10 cellular contexts compared by ENCODE assay signal in the genomic region with DNA sequence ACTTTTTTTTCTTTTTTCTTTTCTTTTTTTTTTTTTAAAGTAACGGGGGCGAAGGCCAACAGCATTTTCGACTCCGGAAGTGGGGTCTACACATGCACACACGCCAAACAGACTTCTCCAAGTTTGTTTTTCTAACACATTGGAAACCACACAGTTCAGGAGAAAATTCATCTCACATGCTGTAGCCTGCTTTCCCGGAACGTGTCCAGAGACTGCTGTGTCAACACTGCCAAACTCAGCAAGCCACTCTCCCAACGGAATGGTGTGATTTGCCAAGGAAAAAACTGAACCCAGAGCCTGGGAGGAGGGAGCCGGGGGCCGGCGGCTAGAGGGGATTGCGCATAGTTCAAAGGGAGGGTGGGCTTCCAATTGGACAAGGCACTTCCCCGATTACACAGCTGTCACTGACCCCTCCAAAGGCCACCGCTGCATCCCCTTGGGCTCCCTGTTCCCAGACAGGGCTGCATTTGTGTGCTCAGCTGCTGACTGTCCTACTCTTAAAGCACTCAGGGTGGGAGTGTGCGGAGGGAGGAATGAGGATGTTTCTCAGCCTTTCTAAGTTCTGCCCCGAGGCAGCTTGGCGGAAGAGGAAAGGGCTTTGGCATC.
DNase-seq lines count a peak whose midpoint lies in the region; ATAC-seq, FAIRE-seq and TF ChIP-seq lines count a peak whose summit lies in the region.
"Had no signal": no experiment of that assay in that cellular context is flagged by ENCODE, and none has a peak within 500 bp of the region (broad histone marks: within the 10 kb centered on the region; RNA-seq: fewer than 3 reads in every experiment).

No MANE protein-coding gene starts in this region.

- H3K9me3 ChIP-seq in HepG2 (ENCODE audit: low read length): no peaks in the 10 kb centered on the region
- no peaks in the 10 kb centered on the region for H3K9me3 ChIP-seq in subcutaneous abdominal adipose tissue (ENCODE audit: control insufficient read depth in 5 of 5, low read length in 5 of 5)

- peak overlapping the region; percentile 68 for H3K4me2 ChIP-seq in HepG2 (ENCODE audit: low read depth, low read length)

- TF ChIP-seq RAD21 in HepG2 (CRISPR knock-in tag; IDR thresholded peaks at IDR 0.05): no peak

- H4K20me1 ChIP-seq in HepG2 (ENCODE audit: insufficient read depth, low read length): no peaks in the 10 kb centered on the region

- peak overlapping the region; percentile 96 for H2AFZ ChIP-seq in HepG2 (ENCODE audit: low read length)

- no peak for TF ChIP-seq POLR2A in HepG2 (IDR thresholded peaks at IDR 0.05; ENCODE audit: insufficient read depth in 1 of 2, low read depth in 2 of 2, low read length in 2 of 2)

- POLR2A ChIA-PET in HepG2 (lab: Yijun Ruan, JAX): no interaction called here

- H3K9me3 Mint-ChIP-seq in stimulated activated effector memory CD8-positive, alpha-beta T cell treated with anti-CD3 and anti-CD28 coated beads, Interleukin-12 subunit alpha, Interleukin-12 subunit beta, amount 100 ng/mL, for 72 hours: no peaks in the 10 kb centered on the region

- peak overlapping the region; percentile 76 to 86 for H3K27ac ChIP-seq in coronary artery
- no peak overlapping the region for H3K27ac ChIP-seq in HepG2 (ENCODE audit: extremely low read length, insufficient read depth, low read length)
- H3K27ac ChIP-seq in subcutaneous abdominal adipose tissue (ENCODE audit: low read depth, low read length): peak overlapping the region; percentile 58

- CTCF ChIA-PET in HepG2 (lab: Yijun Ruan, JAX; ENCODE audit: low intra/inter-chr PET ratio, low total read pairs): no interaction called here

- TF ChIP-seq EP300 in HepG2 (IDR thresholded peaks at IDR 0.05; ENCODE audit: low read depth in 2 of 2, low read length in 2 of 2): no peak
- TF ChIP-seq EP300 in HepG2 (CRISPR knock-in tag; IDR thresholded peaks at IDR 0.05; ENCODE audit: borderline replicate concordance): no peak

- in situ Hi-C loops in HepG2 (cut with HindIII; ENCODE audit: extremely low pct_ligation_motif_present, low pct_unique_long_range_greater_than_20kb): no loop called here

- H3K9ac ChIP-seq in HepG2 (ENCODE audit: insufficient read depth, low read depth, low read length) (no peak overlapping the region), subcutaneous abdominal adipose tissue (ENCODE audit: low read length in 5 of 5) (peak overlapping the region in 3 of 5 donors; percentile 32 to 39 (median 35))

- no peak overlapping the region for H3K27ac Mint-ChIP-seq in stimulated activated effector memory CD8-positive, alpha-beta T cell treated with anti-CD3 and anti-CD28 coated beads, Interleukin-12 subunit alpha, Interleukin-12 subunit beta, amount 100 ng/mL, for 72 hours

- H3K4me3 Mint-ChIP-seq in stimulated activated effector memory CD8-positive, alpha-beta T cell treated with anti-CD3 and anti-CD28 coated beads, Interleukin-12 subunit alpha, Interleukin-12 subunit beta, amount 100 ng/mL, for 72 hours: no peak overlapping the region

- H3K79me2 ChIP-seq in HepG2 (ENCODE audit: insufficient read depth, low read length): no peaks in the 10 kb centered on the region

- intact Hi-C loops in HepG2 (cut with micrococcal nuclease; ENCODE audit: unreplicated experiment): loop anchor here (5.0 kb wide), 1 partner anchor 416 kb away; a partner anchor contains a TSS

- TF ChIP-seq CTCF in coronary artery (IDR thresholded peaks at IDR 0.05): no peak
- TF ChIP-seq CTCF in HepG2 (CRISPR knock-in tag; IDR thresholded peaks at IDR 0.05): no peak

- H3K27me3 ChIP-seq in HepG2 (ENCODE audit: control insufficient read depth in 1 of 2, insufficient read depth in 2 of 2, low read length in 2 of 2): peaks cover 0 to 12% of the 10 kb centered on the region in 2 experiments; a peak in 1 of 5 replicates
- peaks cover 0 to 3% (median 0%) of the 10 kb centered on the region in 5 donors for H3K27me3 ChIP-seq in subcutaneous abdominal adipose tissue (ENCODE audit: control insufficient read depth in 5 of 5, insufficient read depth in 4 of 5, low read length in 5 of 5)

- BruUV-seq in HepG2 (replicated peaks; lab: Mats Ljungman, UMichigan): no TSS peak

- FAIRE-seq in HepG2 (lab: Jason Lieb, UNC): no peak
- FAIRE-seq: urothelium cell line had no signal

- DNase-seq in NCI-H2029 (lab: John Stamatoyannopoulos, UW) (peak; percentile 72), coronary artery (ENCODE audit: low spot score) (no peak), HepG2 (ENCODE audit: low spot score) (no peak)
- DNase-seq in activated CD4-positive, alpha-beta T cell treated with anti-CD3 and anti-CD28 coated beads, Interleukin-2, amount 50 U/mL, for 1 hour: no peak
- DNase-seq in activated naive CD4-positive, alpha-beta T cell treated with anti-CD3 and anti-CD28 coated beads, Interleukin-2, amount 50 U/mL, for 16 hours: no peak
- no peak for DNase-seq in stimulated activated naive CD4-positive, alpha-beta T cell (lab: John Stamatoyannopoulos, UW)
- DNase-seq in stimulated activated effector memory CD8-positive, alpha-beta T cell treated with anti-CD3 and anti-CD28 coated beads, Interleukin-12 subunit alpha, Interleukin-12 subunit beta, amount 100 ng/mL, for 72 hours (ENCODE audit: low spot score in 2 of 2): no peak
- DNase-seq: RPMI8226 had no signal

- ATAC-seq in HepG2: peak; percentile 32
- no peak for ATAC-seq in stimulated activated effector memory CD8-positive, alpha-beta T cell treated with anti-CD3 and anti-CD28 coated beads, Interleukin-12 subunit alpha, Interleukin-12 subunit beta, amount 100 ng/mL, for 72 hours

- H3K36me3 ChIP-seq in HepG2 (replicated peaks in 1 of 2; ENCODE audit: control insufficient read depth in 1 of 2, insufficient read depth in 2 of 2, low read length in 2 of 2) (no peaks in the 10 kb centered on the region), subcutaneous abdominal adipose tissue (ENCODE audit: control insufficient read depth in 5 of 5, insufficient read depth in 5 of 5, low read length in 5 of 5) (no peaks in the 10 kb centered on the region)

- H3K36me3 Mint-ChIP-seq in stimulated activated effector memory CD8-positive, alpha-beta T cell treated with anti-CD3 and anti-CD28 coated beads, Interleukin-12 subunit alpha, Interleukin-12 subunit beta, amount 100 ng/mL, for 72 hours: no peaks in the 10 kb centered on the region

- H3K4me1 ChIP-seq in HepG2 (ENCODE audit: insufficient read depth, low read length) (peaks cover 21% of the 10 kb centered on the region), subcutaneous abdominal adipose tissue (ENCODE audit: control insufficient read depth in 5 of 5, insufficient read depth in 5 of 5, low read length in 5 of 5) (peaks cover 4 to 31% (median 24%) of the 10 kb centered on the region in 5 donors)

- H3K4me1 Mint-ChIP-seq in stimulated activated effector memory CD8-positive, alpha-beta T cell treated with anti-CD3 and anti-CD28 coated beads, Interleukin-12 subunit alpha, Interleukin-12 subunit beta, amount 100 ng/mL, for 72 hours: no peaks in the 10 kb centered on the region

- peak overlapping the region; percentile 60 for H3K4me3 ChIP-seq in coronary artery
- H3K4me3 ChIP-seq in HepG2 (replicated peaks in 1 of 3; ENCODE audit: insufficient read depth in 1 of 3, low read depth in 2 of 3, low read length in 3 of 3): peak overlapping the region in 1 of 3 experiments; percentile 27; a peak in 1 of 6 replicates
- H3K4me3 ChIP-seq in subcutaneous abdominal adipose tissue (ENCODE audit: low read depth in 1 of 5, low read length in 5 of 5): peak overlapping the region; percentile 36 to 54 (median 41)

- WGBS in HepG2 (ENCODE audit: low lambda C conversion rate): 43% methylated on average over 16 of the region's 17 CpGs

TF ChIP-seq in HepG2, 621 proteins besides CTCF, POLR2A, EP300 and RAD21 (continues in another document):
- TF ChIP-seq, protein P1, sequence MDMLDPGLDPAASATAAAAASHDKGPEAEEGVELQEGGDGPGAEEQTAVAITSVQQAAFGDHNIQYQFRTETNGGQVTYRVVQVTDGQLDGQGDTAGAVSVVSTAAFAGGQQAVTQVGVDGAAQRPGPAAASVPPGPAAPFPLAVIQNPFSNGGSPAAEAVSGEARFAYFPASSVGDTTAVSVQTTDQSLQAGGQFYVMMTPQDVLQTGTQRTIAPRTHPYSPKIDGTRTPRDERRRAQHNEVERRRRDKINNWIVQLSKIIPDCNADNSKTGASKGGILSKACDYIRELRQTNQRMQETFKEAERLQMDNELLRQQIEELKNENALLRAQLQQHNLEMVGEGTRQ (IDR thresholded peaks at IDR 0.05; ENCODE audit: low read depth, low read length): no peak
- TF ChIP-seq, protein P1 (CRISPR knock-in tag; IDR thresholded peaks at IDR 0.05; ENCODE audit: borderline replicate concordance): peak; percentile 52; the same call in 1 of the 2 replicates
- 0 out of 2 replicates have a peak, but pooled peaks have one; percentile 1 for TF ChIP-seq SIX4 (CRISPR knock-in tag; IDR thresholded peaks at IDR 0.05)
- no peak for TF ChIP-seq SOX6 (IDR thresholded peaks at IDR 0.05)
- TF ChIP-seq SOX6 (CRISPR knock-in tag; IDR thresholded peaks at IDR 0.05): peak; percentile 33; the same call in 1 of the 2 replicates
- no peak for TF ChIP-seq GTF2F1 (IDR thresholded peaks at IDR 0.05; ENCODE audit: low read length)
- no peak for TF ChIP-seq TARDBP (CRISPR knock-in tag; IDR thresholded peaks at IDR 0.05)
- TF ChIP-seq ZBTB21 (CRISPR knock-in tag; IDR thresholded peaks at IDR 0.05): 0 out of 2 replicates have a peak, but pooled peaks have one; percentile 16
